In the genomic region with DNA sequence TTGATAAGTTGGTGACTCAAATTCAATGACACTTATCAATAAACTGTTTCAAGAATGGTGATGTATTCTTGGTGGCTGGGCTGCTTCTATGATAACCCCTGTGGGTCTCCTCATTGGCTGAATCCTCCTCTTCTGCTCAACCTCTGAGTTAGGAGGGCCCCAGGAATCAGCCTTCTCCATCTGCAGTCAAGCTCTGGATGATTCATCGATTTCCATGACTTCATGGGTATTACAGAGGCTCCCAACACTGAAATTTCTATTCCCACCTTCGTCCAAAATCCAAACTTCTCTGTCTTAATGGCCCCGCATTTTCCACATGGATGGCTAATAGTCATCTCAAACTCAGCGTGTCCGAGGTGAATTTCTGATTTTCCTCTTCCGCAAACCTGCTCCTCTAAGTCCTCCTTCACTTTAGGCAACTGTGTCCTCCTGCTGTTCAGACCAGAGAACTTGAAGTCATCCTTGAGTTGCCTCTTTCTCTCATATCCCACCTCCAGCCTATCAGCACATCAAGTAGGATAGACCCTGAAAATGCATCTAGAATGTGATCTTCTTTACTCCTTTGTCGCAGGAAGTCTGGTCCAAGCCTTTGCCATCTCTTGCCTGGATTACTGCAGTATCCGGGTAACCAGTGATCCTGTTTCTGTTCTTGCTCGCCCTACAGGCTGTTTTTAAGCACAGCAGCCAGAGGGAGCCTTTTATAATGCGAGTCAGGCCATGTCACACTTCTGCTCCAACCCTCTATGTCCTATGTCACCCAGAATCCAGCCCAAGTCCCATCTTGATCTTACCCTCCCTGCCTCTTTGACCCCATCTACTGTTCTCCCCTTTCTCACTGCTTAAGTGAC, we compare ENCODE assay signal across 8 cellular contexts. TPM values are rescaled to one million over a fixed set of nuclear protein-coding genes. Genes with fewer than 3 reads are reported as not detected.
DNase-seq lines count a peak whose midpoint lies in the region; ATAC-seq and TF ChIP-seq lines count a peak whose summit lies in the region.

No MANE protein-coding gene starts in this region.

- POLR2A ChIA-PET in naive thymus-derived CD4-positive, alpha-beta T cell (lab: Charles Lee) = interaction anchor here (1.3 to 21.7 kb wide), 3 partner anchors 11 to 41 kb away, joined by 4 to 1069 read pairs (median 5); partner anchors contain the start of gene IL7R

- H3K36me3 ChIP-seq in adipocyte (ENCODE audit: control insufficient read depth, insufficient read depth, low read length, severe bottlenecking) = no peaks in the 10 kb centered on the region
- H3K36me3 ChIP-seq in naive thymus-derived CD4-positive, alpha-beta T cell (ENCODE audit: control insufficient read depth in 2 of 3, insufficient read depth in 3 of 3, low read length in 3 of 3) = no peaks in the 10 kb centered on the region

- no peaks in the 10 kb centered on the region for H3K27me3 Mint-ChIP-seq in naive thymus-derived CD4-positive, alpha-beta T cell
- H3K27me3 Mint-ChIP-seq in activated T-helper 1 cell treated with anti-CD3 and anti-CD28 coated beads, Interleukin-12 subunit alpha, Interleukin-12 subunit beta, Interleukin-2, Interleukin-4 antibody, amounts not matched to agents 30 ng/mL and 10 ng/mL and 1 ng/mL, durations not matched to agents 14 hours and 24 hours and 36 hours (ENCODE audit: insufficient read depth) = no peaks in the 10 kb centered on the region

- no peak overlapping the region for H3K9ac ChIP-seq in adipocyte (ENCODE audit: low read length)

- H3K27ac ChIP-seq in naive thymus-derived CD4-positive, alpha-beta T cell (ENCODE audit: low read depth, low read length) = peak overlapping the region; percentile 23

- no peaks in the 10 kb centered on the region for H3K27me3 ChIP-seq in adipocyte (replicated peaks; ENCODE audit: control insufficient read depth, insufficient read depth, low read length)
- no peaks in the 10 kb centered on the region for H3K27me3 ChIP-seq in naive thymus-derived CD4-positive, alpha-beta T cell (ENCODE audit: control insufficient read depth in 2 of 2, insufficient read depth in 2 of 2, low read length in 2 of 2)

- H3K4me1 Mint-ChIP-seq in naive thymus-derived CD4-positive, alpha-beta T cell = peaks cover 25 to 56% (median 43%) of the 10 kb centered on the region in 7 donors
- H3K4me1 Mint-ChIP-seq in activated T-helper 1 cell treated with anti-CD3 and anti-CD28 coated beads, Interleukin-12 subunit alpha, Interleukin-12 subunit beta, Interleukin-2, Interleukin-4 antibody, amounts not matched to agents 30 ng/mL and 10 ng/mL and 1 ng/mL, durations not matched to agents 14 hours and 24 hours and 36 hours (ENCODE audit: low read depth) = peaks cover 41% of the 10 kb centered on the region

- H3K4me3 Mint-ChIP-seq in naive thymus-derived CD4-positive, alpha-beta T cell = no peak overlapping the region
- H3K4me3 Mint-ChIP-seq in activated T-helper 1 cell treated with anti-CD3 and anti-CD28 coated beads, Interleukin-12 subunit alpha, Interleukin-12 subunit beta, Interleukin-2, Interleukin-4 antibody, amounts not matched to agents 30 ng/mL and 10 ng/mL and 1 ng/mL, durations not matched to agents 14 hours and 24 hours and 36 hours = no peak overlapping the region

- H3K4me3 ChIP-seq in AG10803 (ENCODE audit: low read length) (no peak overlapping the region), adipocyte (ENCODE audit: low read length) (no peak overlapping the region)
- H3K4me3 ChIP-seq in naive thymus-derived CD4-positive, alpha-beta T cell (ENCODE audit: low read length) = peak overlapping the region; percentile 25

- H3K4me1 ChIP-seq in adipocyte (ENCODE audit: control insufficient read depth, insufficient read depth, low read length) = no peaks in the 10 kb centered on the region
- peaks cover 67 to 88% of the 10 kb centered on the region in 2 donors for H3K4me1 ChIP-seq in naive thymus-derived CD4-positive, alpha-beta T cell (ENCODE audit: control insufficient read depth in 2 of 2, insufficient read depth in 2 of 2, low read length in 2 of 2)

- TF ChIP-seq CTCF in AG10803 (conservative IDR thresholded peaks at IDR 0.05; ENCODE audit: low read length) (peak; percentile 9; the same call in 1 of the 2 replicates), GM12873 (IDR thresholded peaks at IDR 0.05; ENCODE audit: insufficient read depth, low read depth, low read length, missing control alignments) (peak; percentile 74)

- intact Hi-C loops in naive thymus-derived CD4-positive, alpha-beta T cell (cut with micrococcal nuclease) = loop anchor here (1.0 kb wide), 4 partner anchors 8 to 44 kb away; no protein-coding TSS in a partner anchor
- intact Hi-C loops in activated T-helper 1 cell treated with anti-CD3 and anti-CD28 coated beads, Interleukin-12 subunit alpha, Interleukin-12 subunit beta, Interleukin-2, Interleukin-4 antibody, amounts not matched to agents 30 ng/mL and 10 ng/mL and 1 ng/mL, durations not matched to agents 14 hours and 24 hours and 36 hours (cut with micrococcal nuclease) = no loop called here

- ATAC-seq in naive thymus-derived CD4-positive, alpha-beta T cell = no peak
- no peak for ATAC-seq in GM21723 (IDR thresholded peaks at IDR 0.05; ENCODE audit: unreplicated experiment)

- H3K27ac Mint-ChIP-seq in naive thymus-derived CD4-positive, alpha-beta T cell = no peak overlapping the region
- no peak overlapping the region for H3K27ac Mint-ChIP-seq in activated T-helper 1 cell treated with anti-CD3 and anti-CD28 coated beads, Interleukin-12 subunit alpha, Interleukin-12 subunit beta, Interleukin-2, Interleukin-4 antibody, amounts not matched to agents 30 ng/mL and 10 ng/mL and 1 ng/mL, durations not matched to agents 14 hours and 24 hours and 36 hours

- H3K9me3 Mint-ChIP-seq in naive thymus-derived CD4-positive, alpha-beta T cell = peaks cover 0 to 7% (median under 1%) of the 10 kb centered on the region in 11 donors
- no peaks in the 10 kb centered on the region for H3K9me3 Mint-ChIP-seq in activated T-helper 1 cell treated with anti-CD3 and anti-CD28 coated beads, Interleukin-12 subunit alpha, Interleukin-12 subunit beta, Interleukin-2, Interleukin-4 antibody, amounts not matched to agents 30 ng/mL and 10 ng/mL and 1 ng/mL, durations not matched to agents 14 hours and 24 hours and 36 hours

- H3K9me3 ChIP-seq in adipocyte (ENCODE audit: control insufficient read depth, low read length) = no peaks in the 10 kb centered on the region
- H3K9me3 ChIP-seq in naive thymus-derived CD4-positive, alpha-beta T cell (ENCODE audit: control insufficient read depth in 2 of 3, low read length in 3 of 3) = no peaks in the 10 kb centered on the region

- H3K36me3 Mint-ChIP-seq in naive thymus-derived CD4-positive, alpha-beta T cell = peaks cover 0 to 7% (median 4%) of the 10 kb centered on the region in 5 donors
- H3K36me3 Mint-ChIP-seq in activated T-helper 1 cell treated with anti-CD3 and anti-CD28 coated beads, Interleukin-12 subunit alpha, Interleukin-12 subunit beta, Interleukin-2, Interleukin-4 antibody, amounts not matched to agents 30 ng/mL and 10 ng/mL and 1 ng/mL, durations not matched to agents 14 hours and 24 hours and 36 hours (ENCODE audit: low read depth) = peaks cover 5% of the 10 kb centered on the region

- CTCF ChIA-PET in naive thymus-derived CD4-positive, alpha-beta T cell (lab: Charles Lee) = interaction anchor here (0.7 to 0.8 kb wide), 3 partner anchors 21 to 43 kb away, joined by 3 read pairs; no protein-coding TSS in a partner anchor

- DNase-seq in AG10803 (ENCODE audit: low read depth) (no peak), Kasumi-1 (lab: John Stamatoyannopoulos, UW) (peak; percentile 67 to 69), adipocyte (ENCODE audit: low read depth) (peak; percentile 57)
- peak in 2 of 9 donors; percentile 41 to 45 for DNase-seq in naive thymus-derived CD4-positive, alpha-beta T cell
- DNase-seq in stimulated activated naive CD4-positive, alpha-beta T cell treated with Interleukin-2 at 50 U/mL for 16 hours (lab: John Stamatoyannopoulos, UW) = no peak
- DNase-seq in activated T-helper 1 cell treated with anti-CD3 and anti-CD28 coated beads, Interleukin-12 subunit alpha, Interleukin-12 subunit beta, Interleukin-2, Interleukin-4 antibody, amounts not matched to agents 30 ng/mL and 10 ng/mL and 1 ng/mL, durations not matched to agents 14 hours and 24 hours and 36 hours (ENCODE audit: low spot score) = no peak

RNA-seq across cellular contexts. Expression of gene IL7R, which starts 41.4 kb away (rescaled TPM):
- 1,000 to 10,000 TPM in 2 of 5 experiments, 100 to 1,000 TPM in 3; 341 to 1,298 (median 608) TPM for total RNA-seq in naive thymus-derived CD4-positive, alpha-beta T cell
- 100 to 1,000 TPM; 690 to 965 TPM for polyA plus RNA-seq in naive thymus-derived CD4-positive, alpha-beta T cell
- 47.2 and 50.8 TPM in 2 replicates for total RNA-seq in activated T-helper 1 cell treated with anti-CD3 and anti-CD28 coated beads, Interleukin-12 subunit alpha, Interleukin-12 subunit beta, Interleukin-2, Interleukin-4 antibody, amounts not matched to agents 30 ng/mL and 10 ng/mL and 1 ng/mL, durations not matched to agents 14 hours and 24 hours and 36 hours

Comparison
In these comparisons a context has a peak if more than half of its experiments do, and no peak if none do; other contexts are left out.
1. DNase-seq: peak in Kasumi-1 (2 of 2) and adipocyte (single experiment); none in AG10803 (single experiment), stimulated activated naive CD4-positive, alpha-beta T cell treated with Interleukin-2 at 50 U/mL for 16 hours (single experiment) and activated T-helper 1 cell treated with anti-CD3 and anti-CD28 coated beads, Interleukin-12 subunit alpha, Interleukin-12 subunit beta, Interleukin-2, Interleukin-4 antibody, amounts not matched to agents 30 ng/mL and 10 ng/mL and 1 ng/mL, durations not matched to agents 14 hours and 24 hours and 36 hours (single experiment).